9 cellular contexts compared by ENCODE assay signal in genomic region chr19:5036733-5037681, GRCh38.
DNase-seq lines count a peak whose midpoint lies in the region; ATAC-seq and TF ChIP-seq lines count a peak whose summit lies in the region.
"Had no signal": no experiment of that assay in that cellular context is flagged by ENCODE, and none has a peak within 500 bp of the region (broad histone marks: within the 10 kb centered on the region; RNA-seq: fewer than 3 reads in every experiment).

No MANE protein-coding gene starts in this region.

- TF ChIP-seq CTCF in ascending aorta (IDR thresholded peaks at IDR 0.05), result no peak
- TF ChIP-seq CTCF in PC-3 (conservative IDR thresholded peaks at IDR 0.05; ENCODE audit: low read depth, low read length), result no peak

- H3K4me1 ChIP-seq in HUES64 (ENCODE audit: insufficient read depth, low read length), result no peaks in the 10 kb centered on the region
- no peaks in the 10 kb centered on the region for H3K4me1 ChIP-seq in ascending aorta
- no peaks in the 10 kb centered on the region for H3K4me1 ChIP-seq in mesendoderm (ENCODE audit: control insufficient read depth, low read depth, low read length)
- peaks cover under 1% of the 10 kb centered on the region; the same call in 1 of the 2 replicates for H3K4me1 ChIP-seq in PC-3 (ENCODE audit: insufficient read depth, low read length)

- H2BK15ac ChIP-seq in mesendoderm (replicated peaks; ENCODE audit: low read depth), result no peak overlapping the region

- H3K79me1 ChIP-seq in mesendoderm (ENCODE audit: low read length), result no peaks in the 10 kb centered on the region

- H3K9me3 ChIP-seq in HUES64 (ENCODE audit: insufficient read depth, low read depth, low read length) (no peaks in the 10 kb centered on the region), ascending aorta (no peaks in the 10 kb centered on the region), PC-3 (ENCODE audit: low read length) (no peaks in the 10 kb centered on the region)

- BruUV-seq in PC-3 (replicated peaks; lab: Mats Ljungman, UMichigan), result no TSS peak

- no peak overlapping the region for H2BK120ac ChIP-seq in mesendoderm (ENCODE audit: low read depth, low read length)

- H3K27ac ChIP-seq in HUES64 (ENCODE audit: low read depth, low read length), result no peak overlapping the region
- H3K27ac ChIP-seq in ascending aorta, result peak overlapping the region; percentile 8 to 18
- H3K27ac ChIP-seq in skin epidermis, result peak overlapping the region in 16 of 21 experiments; percentile 15 to 80 (median 46)
- H3K27ac ChIP-seq in mesendoderm (ENCODE audit: low read depth, low read length), result no peak overlapping the region
- no peak overlapping the region for H3K27ac ChIP-seq in PC-3 (ENCODE audit: low read length)

- no peak overlapping the region for H3K23ac ChIP-seq in mesendoderm (ENCODE audit: low read length)

- H3K79me2 ChIP-seq in mesendoderm (ENCODE audit: control insufficient read depth, insufficient read depth, low read length), result no peaks in the 10 kb centered on the region
- peaks cover 12% of the 10 kb centered on the region for H3K79me2 ChIP-seq in PC-3 (ENCODE audit: low read length)

- H3K56ac ChIP-seq in mesendoderm (ENCODE audit: low read length), result no peak overlapping the region

- DNase-seq in ascending aorta (ENCODE audit: low spot score in 2 of 2) (no peak), left ventricle myocardium superior (peak; percentile 68), mesendoderm (no peak), PC-3 (no peak)
- DNase-seq: activated T-cell treated with anti-CD3 and anti-CD28 coated beads, Interleukin-2, amount 50 U/mL, for 24 hours had no signal

- ATAC-seq in left ventricle myocardium superior (peak; percentile 22), HG02571 (IDR thresholded peaks at IDR 0.05; ENCODE audit: unreplicated experiment) (no peak), PC-3 (no peak), GM21737 (IDR thresholded peaks at IDR 0.05; ENCODE audit: unreplicated experiment) (no peak)

- POLR2A ChIA-PET in PC-3 (lab: Charles Lee; ENCODE audit: unreplicated experiment), result interaction anchor here (0.6 kb wide), 1 partner anchor 11 kb away, joined by 3 read pairs; no protein-coding TSS in a partner anchor

- no peak overlapping the region for H2AFZ ChIP-seq in PC-3 (ENCODE audit: low read length)

- no peak overlapping the region for H3K4me2 ChIP-seq in mesendoderm (ENCODE audit: low read length)
- no peak overlapping the region for H3K4me2 ChIP-seq in PC-3 (ENCODE audit: low read length)

- H3K9me2 ChIP-seq in PC-3 (replicated peaks; ENCODE audit: low read length), result no peaks in the 10 kb centered on the region

- intact Hi-C loops in ascending aorta (cut with DNase I), result no loop called here
- intact Hi-C loops in left ventricle myocardium superior (cut with micrococcal nuclease), result loop anchor here (10.0 kb wide), 1 partner anchor 162 kb away; no protein-coding TSS in a partner anchor
- intact Hi-C loops in PC-3 (cut with micrococcal nuclease), result no loop called here

- no peak overlapping the region for H3K4ac ChIP-seq in mesendoderm (ENCODE audit: low read depth, low read length)

- H3K9ac ChIP-seq in HUES64 (ENCODE audit: low read depth, low read length) (peak overlapping the region; percentile 39; the same call in 1 of the 2 replicates), mesendoderm (ENCODE audit: low read length) (no peak overlapping the region), PC-3 (ENCODE audit: low read length) (no peak overlapping the region)

- H3K27me3 ChIP-seq in HUES64 (ENCODE audit: insufficient read depth, low read length) (no peaks in the 10 kb centered on the region), ascending aorta (no peaks in the 10 kb centered on the region), mesendoderm (ENCODE audit: insufficient read depth, low read length, poor library complexity) (no peaks in the 10 kb centered on the region), PC-3 (ENCODE audit: low read length) (no peaks in the 10 kb centered on the region)

- H3K4me3 ChIP-seq in HUES64 (ENCODE audit: low read length) (no peak overlapping the region), ascending aorta (no peak overlapping the region), skin epidermis (peak overlapping the region in 1 of 7 experiments; percentile 13), mesendoderm (ENCODE audit: low read length) (no peak overlapping the region), PC-3 (ENCODE audit: low read length) (no peak overlapping the region)

- no peak overlapping the region for H2AK5ac ChIP-seq in mesendoderm (ENCODE audit: low read length)

- H3F3A ChIP-seq in PC-3 (ENCODE audit: low read length, unreplicated experiment), result no peaks in the 10 kb centered on the region

- H4K20me1 ChIP-seq in PC-3 (ENCODE audit: low read length), result 0 out of 2 replicates have a peak, but pooled peaks cover 5% of the 10 kb centered on the region

- no peak overlapping the region for H4K8ac ChIP-seq in mesendoderm (ENCODE audit: low read depth, low read length)

- no peak overlapping the region for H4K5ac ChIP-seq in mesendoderm (ENCODE audit: low read length)

- CTCF ChIA-PET in PC-3 (lab: Charles Lee), result no interaction called here

- H3K18ac ChIP-seq in mesendoderm (ENCODE audit: low read length), result no peak overlapping the region

- H2BK5ac ChIP-seq in mesendoderm (ENCODE audit: low read length), result no peak overlapping the region

- WGBS in HUES64, result 89% methylated on average over 40 of the region's 40 CpGs
- no CpG with 5 or more reads among the region's 40 CpGs for WGBS in mesendoderm (ENCODE audit: extremely low coverage, insufficient coverage, low lambda C conversion rate)

- H3K36me3 ChIP-seq in HUES64 (ENCODE audit: insufficient read depth, low read length) (peaks cover 34% of the 10 kb centered on the region), ascending aorta (peaks cover 36 to 46% of the 10 kb centered on the region in 2 donors), mesendoderm (ENCODE audit: control insufficient read depth, insufficient read depth, low read length) (no peaks in the 10 kb centered on the region), PC-3 (ENCODE audit: low read depth, low read length) (peaks cover 18% of the 10 kb centered on the region)

Comparison
In these comparisons a context has a peak if more than half of its experiments do, and no peak if none do; other contexts are left out.
1. H3K27ac ChIP-seq: peak in ascending aorta (2 of 2) and skin epidermis (16 of 21); none in HUES64 (single experiment), mesendoderm (single experiment) and PC-3 (single experiment).